Comparison of ENCODE assay signal across 8 cellular contexts in genomic region chr6:29011276-29011734, GRCh38. TPM values are rescaled to one million over a fixed set of nuclear protein-coding genes. Genes with fewer than 3 reads are reported as not detected.
A peak's percentile ranks its signal among the peaks of the same experiment; 100 is the strongest.
DNase-seq lines count a peak whose midpoint lies in the region; ATAC-seq lines count a peak whose summit lies in the region.

No MANE protein-coding gene starts in this region.

- H3K27me3 Mint-ChIP-seq in activated CD4-positive, alpha-beta T cell treated with anti-CD3 and anti-CD28 coated beads, Interleukin-2, amount 10 ng/mL, durations not matched to agents 24 days and 14 days, result peaks cover 12% of the 10 kb centered on the region

- H3K4me3 Mint-ChIP-seq in activated CD4-positive, alpha-beta T cell treated with anti-CD3 and anti-CD28 coated beads, Interleukin-2, amount 10 ng/mL, durations not matched to agents 24 days and 14 days, result peak overlapping the region; percentile 93

- H3K4me2 ChIP-seq in mesendoderm (ENCODE audit: low read length), result peak overlapping the region; percentile 79

- no peak overlapping the region for H3K18ac ChIP-seq in mesendoderm (ENCODE audit: low read length)

- H3K9ac ChIP-seq in mesendoderm (ENCODE audit: low read length), result peak overlapping the region; percentile 44
- H3K9ac ChIP-seq in subcutaneous abdominal adipose tissue (ENCODE audit: low read length in 5 of 5), result peak overlapping the region in 2 of 5 donors; percentile 61 to 68

- intact Hi-C loops in activated CD4-positive, alpha-beta T cell treated with anti-CD3 and anti-CD28 coated beads, Interleukin-2, amount 10 ng/mL, durations not matched to agents 24 days and 14 days (cut with micrococcal nuclease), result loop anchor here (10.0 kb wide), 2 partner anchors 147 to 1107 kb away; no protein-coding TSS in a partner anchor

- no CpG with 5 or more reads among the region's 30 CpGs for WGBS in mesendoderm (ENCODE audit: extremely low coverage, insufficient coverage, low lambda C conversion rate)

- H3K36me3 Mint-ChIP-seq in activated CD4-positive, alpha-beta T cell treated with anti-CD3 and anti-CD28 coated beads, Interleukin-2, amount 10 ng/mL, durations not matched to agents 24 days and 14 days (ENCODE audit: low read depth), result peaks cover 2% of the 10 kb centered on the region

- H3K4me1 ChIP-seq in effector memory CD4-positive, alpha-beta T cell (ENCODE audit: control insufficient read depth, insufficient read depth, low read length, poor library complexity, severe bottlenecking), result peaks cover 2% of the 10 kb centered on the region
- no peaks in the 10 kb centered on the region for H3K4me1 ChIP-seq in mesendoderm (ENCODE audit: control insufficient read depth, low read depth, low read length)
- peaks cover 0 to 9% (median 7%) of the 10 kb centered on the region in 5 donors for H3K4me1 ChIP-seq in subcutaneous abdominal adipose tissue (ENCODE audit: control insufficient read depth in 5 of 5, insufficient read depth in 5 of 5, low read length in 5 of 5)

- no peak overlapping the region for H4K8ac ChIP-seq in mesendoderm (ENCODE audit: low read depth, low read length)

- H3K4ac ChIP-seq in mesendoderm (ENCODE audit: low read depth, low read length), result no peak overlapping the region

- no peaks in the 10 kb centered on the region for H3K9me3 Mint-ChIP-seq in activated CD4-positive, alpha-beta T cell treated with anti-CD3 and anti-CD28 coated beads, Interleukin-2, amount 10 ng/mL, durations not matched to agents 24 days and 14 days

- H2BK15ac ChIP-seq in mesendoderm (replicated peaks; ENCODE audit: low read depth), result no peak overlapping the region

- ATAC-seq in HG03025 (IDR thresholded peaks at IDR 0.05; ENCODE audit: low FRiP score, unreplicated experiment) (no peak), HG02973 (IDR thresholded peaks at IDR 0.05; ENCODE audit: unreplicated experiment) (no peak)

- no peak overlapping the region for H2BK120ac ChIP-seq in mesendoderm (ENCODE audit: low read depth, low read length)

- peaks cover 14% of the 10 kb centered on the region for H3K4me1 Mint-ChIP-seq in activated CD4-positive, alpha-beta T cell treated with anti-CD3 and anti-CD28 coated beads, Interleukin-2, amount 10 ng/mL, durations not matched to agents 24 days and 14 days

- H3K23ac ChIP-seq in mesendoderm (ENCODE audit: low read length), result no peak overlapping the region

- peak; percentile 64 for DNase-seq in EL
- peak; percentile 7 for DNase-seq in NCI-H128 (lab: John Stamatoyannopoulos, UW; ENCODE audit: unreplicated experiment)
- peak; percentile 87 for DNase-seq in activated CD4-positive, alpha-beta T cell treated with anti-CD3 and anti-CD28 coated beads, Interleukin-2, amount 10 ng/mL, durations not matched to agents 24 days and 14 days
- DNase-seq in effector memory CD4-positive, alpha-beta T cell, result peak in 1 of 3 donors; percentile 13
- peak; percentile 88 for DNase-seq in mesendoderm

- H3K27ac Mint-ChIP-seq in activated CD4-positive, alpha-beta T cell treated with anti-CD3 and anti-CD28 coated beads, Interleukin-2, amount 10 ng/mL, durations not matched to agents 24 days and 14 days, result peak overlapping the region; percentile 81

- H3K9me3 ChIP-seq in effector memory CD4-positive, alpha-beta T cell (ENCODE audit: control insufficient read depth, low read length), result no peaks in the 10 kb centered on the region
- no peaks in the 10 kb centered on the region for H3K9me3 ChIP-seq in subcutaneous abdominal adipose tissue (ENCODE audit: control insufficient read depth in 5 of 5, low read length in 5 of 5)

- no peaks in the 10 kb centered on the region for H3K36me3 ChIP-seq in effector memory CD4-positive, alpha-beta T cell (ENCODE audit: control insufficient read depth, insufficient read depth, low read length)
- no peaks in the 10 kb centered on the region for H3K36me3 ChIP-seq in mesendoderm (ENCODE audit: control insufficient read depth, insufficient read depth, low read length)
- no peaks in the 10 kb centered on the region for H3K36me3 ChIP-seq in subcutaneous abdominal adipose tissue (ENCODE audit: control insufficient read depth in 5 of 5, insufficient read depth in 5 of 5, low read length in 5 of 5)

- no peak overlapping the region for H2BK5ac ChIP-seq in mesendoderm (ENCODE audit: low read length)

- H3K79me2 ChIP-seq in mesendoderm (ENCODE audit: control insufficient read depth, insufficient read depth, low read length), result no peaks in the 10 kb centered on the region

- no peak overlapping the region for H4K5ac ChIP-seq in mesendoderm (ENCODE audit: low read length)

- no peak overlapping the region for H2AK5ac ChIP-seq in mesendoderm (ENCODE audit: low read length)

- H3K4me3 ChIP-seq in effector memory CD4-positive, alpha-beta T cell (ENCODE audit: insufficient read depth, low read depth, low read length, poor library complexity, severe bottlenecking), result peak overlapping the region; percentile 56
- H3K4me3 ChIP-seq in mesendoderm (ENCODE audit: low read length), result peak overlapping the region; percentile 57
- H3K4me3 ChIP-seq in subcutaneous abdominal adipose tissue (ENCODE audit: low read depth in 1 of 5, low read length in 5 of 5), result peak overlapping the region; percentile 63 to 78 (median 71)

- no peaks in the 10 kb centered on the region for H3K27me3 ChIP-seq in effector memory CD4-positive, alpha-beta T cell (replicated peaks; ENCODE audit: control insufficient read depth, insufficient read depth, low read length, poor library complexity, severe bottlenecking)
- H3K27me3 ChIP-seq in mesendoderm (ENCODE audit: insufficient read depth, low read length, poor library complexity), result peaks cover 4% of the 10 kb centered on the region
- H3K27me3 ChIP-seq in subcutaneous abdominal adipose tissue (ENCODE audit: control insufficient read depth in 5 of 5, insufficient read depth in 4 of 5, low read length in 5 of 5), result peaks cover 13 to 23% (median 20%) of the 10 kb centered on the region in 5 donors

- peak overlapping the region; percentile 69 for H3K56ac ChIP-seq in mesendoderm (ENCODE audit: low read length)

- H3K79me1 ChIP-seq in mesendoderm (ENCODE audit: low read length), result no peaks in the 10 kb centered on the region

- H3K27ac ChIP-seq in effector memory CD4-positive, alpha-beta T cell (ENCODE audit: insufficient read depth, low read length, poor library complexity, severe bottlenecking), result peak overlapping the region; percentile 44
- H3K27ac ChIP-seq in mesendoderm (ENCODE audit: low read depth, low read length) (no peak overlapping the region), subcutaneous abdominal adipose tissue (ENCODE audit: low read depth, low read length) (no peak overlapping the region)

RNA-seq across cellular contexts. Expression of gene ZNF311, which starts 6.2 kb away (rescaled TPM):
- 0.86 and 0.97 TPM in 2 replicates for total RNA-seq in activated CD4-positive, alpha-beta T cell treated with anti-CD3 and anti-CD28 coated beads, Interleukin-2, amount 10 ng/mL, durations not matched to agents 24 days and 14 days
- 1.5 TPM for polyA plus RNA-seq in mesendoderm (2013, experiment 1 of 2)
- polyA plus RNA-seq in mesendoderm (2013, experiment 2 of 2), result 1.6 TPM

RNA-seq across cellular contexts. Expression of gene OR2W1, which starts 33.7 kb away (rescaled TPM):
- not detected in 2 replicates for total RNA-seq in activated CD4-positive, alpha-beta T cell treated with anti-CD3 and anti-CD28 coated beads, Interleukin-2, amount 10 ng/mL, durations not matched to agents 24 days and 14 days
- not detected for polyA plus RNA-seq in mesendoderm (2013, experiment 1 of 2)
- not detected for polyA plus RNA-seq in mesendoderm (2013, experiment 2 of 2)
